Comparison of ENCODE assay signal across 16 cellular contexts in the genomic region with DNA sequence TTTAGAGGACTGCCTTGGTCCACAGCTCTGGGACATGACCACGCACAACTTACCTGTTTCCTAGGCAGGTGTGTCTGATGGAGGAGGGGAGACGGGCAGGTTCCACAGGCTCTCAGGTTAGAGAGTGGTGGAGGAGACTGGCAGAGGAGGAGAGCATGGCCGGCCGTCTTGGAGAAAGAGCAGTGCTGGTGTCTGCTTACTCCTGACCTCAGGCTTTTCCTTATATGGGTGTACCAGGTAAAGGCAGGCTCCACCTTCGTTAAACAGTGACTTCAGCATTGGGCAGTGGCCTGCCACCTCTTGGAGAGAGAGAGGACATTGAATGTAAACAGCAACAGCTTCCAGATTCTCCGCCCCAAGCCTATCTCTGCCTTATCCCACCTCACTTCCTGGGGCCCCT. TPM values are rescaled to one million over a fixed set of nuclear protein-coding genes. Genes with fewer than 3 reads are reported as not detected.
DNase-seq lines count a peak whose midpoint lies in the region; ATAC-seq and TF ChIP-seq lines count a peak whose summit lies in the region.
"Had no signal": no experiment of that assay in that cellular context is flagged by ENCODE, and none has a peak within 500 bp of the region (broad histone marks: within the 10 kb centered on the region; RNA-seq: fewer than 3 reads in every experiment).

A gene with protein sequence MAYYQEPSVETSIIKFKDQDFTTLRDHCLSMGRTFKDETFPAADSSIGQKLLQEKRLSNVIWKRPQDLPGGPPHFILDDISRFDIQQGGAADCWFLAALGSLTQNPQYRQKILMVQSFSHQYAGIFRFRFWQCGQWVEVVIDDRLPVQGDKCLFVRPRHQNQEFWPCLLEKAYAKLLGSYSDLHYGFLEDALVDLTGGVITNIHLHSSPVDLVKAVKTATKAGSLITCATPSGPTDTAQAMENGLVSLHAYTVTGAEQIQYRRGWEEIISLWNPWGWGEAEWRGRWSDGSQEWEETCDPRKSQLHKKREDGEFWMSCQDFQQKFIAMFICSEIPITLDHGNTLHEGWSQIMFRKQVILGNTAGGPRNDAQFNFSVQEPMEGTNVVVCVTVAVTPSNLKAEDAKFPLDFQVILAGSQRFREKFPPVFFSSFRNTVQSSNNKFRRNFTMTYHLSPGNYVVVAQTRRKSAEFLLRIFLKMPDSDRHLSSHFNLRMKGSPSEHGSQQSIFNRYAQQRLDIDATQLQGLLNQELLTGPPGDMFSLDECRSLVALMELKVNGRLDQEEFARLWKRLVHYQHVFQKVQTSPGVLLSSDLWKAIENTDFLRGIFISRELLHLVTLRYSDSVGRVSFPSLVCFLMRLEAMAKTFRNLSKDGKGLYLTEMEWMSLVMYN (minus strand): TSS at position 198 of the 400 bp plus-strand sequence. CDS start 20,121 bp downstream, outside the sequence.

- peak; percentile 96 for ATAC-seq in left lung
- ATAC-seq: psoas muscle, SK-N-SH treated with all-trans-retinoic acid at 6 μM for 48 hours had no signal

- no peak for TF ChIP-seq POLR2A in esophagus squamous epithelium (IDR thresholded peaks at IDR 0.05)

- intact Hi-C loops in left lung (cut with DNase I) = no loop called here
- intact Hi-C loops in dorsolateral prefrontal cortex (cut with DNase I) = no loop called here
- intact Hi-C loops in esophagus squamous epithelium (cut with DNase I) = no loop called here

- no peaks in the 10 kb centered on the region for H3K4me1 ChIP-seq in left lung
- H3K4me1 ChIP-seq in esophagus squamous epithelium = peaks cover 0 to 61% (median 2%) of the 10 kb centered on the region in 3 donors
- H3K4me1 ChIP-seq: psoas muscle, suprapubic skin had no signal

- TF ChIP-seq CTCF in left lung (IDR thresholded peaks at IDR 0.05) (no peak), dorsolateral prefrontal cortex (IDR thresholded peaks at IDR 0.05 in 54 of 56, conservative IDR thresholded peaks at IDR 0.05 in 2 of 56; ENCODE audit: low read depth in 1 of 56, partially characterized antibody in 56 of 56) (no peak), esophagus squamous epithelium (IDR thresholded peaks at IDR 0.05) (peak in 3 of 6 experiments; percentile 6 to 22 (median 9))

- H3K9me3 ChIP-seq in left lung (no peaks in the 10 kb centered on the region), esophagus squamous epithelium (no peaks in the 10 kb centered on the region)
- H3K9me3 ChIP-seq: psoas muscle, suprapubic skin had no signal

- no peak within 1 kb of the TSS for H3K27ac ChIP-seq in left lung
- H3K27ac ChIP-seq in dorsolateral prefrontal cortex = peak within 1 kb of the TSS in 2 of 59 donors; percentile 16 to 27
- no peak within 1 kb of the TSS for H3K27ac ChIP-seq in esophagus squamous epithelium
- H3K27ac ChIP-seq: psoas muscle, suprapubic skin had no signal

- in situ Hi-C loops in T47D (cut with HindIII; ENCODE audit: low pct_unique_long_range_greater_than_20kb, low sequenced_read_pairs) = no loop called here

- DNase-seq in COLO668 (lab: John Stamatoyannopoulos, UW; ENCODE audit: unreplicated experiment) (peak; percentile 22), LoVo (ENCODE audit: low spot score) (peak; percentile 18), T47D (ENCODE audit: low read depth in 1 of 2, low spot score in 1 of 2) (peak; percentile 68 to 92), left lung (peak; percentile 45 to 57), NCI-H1092 treated with DMSO at 0.1 percent for 48 hours (lab: John Stamatoyannopoulos, UW) (no peak), dorsolateral prefrontal cortex (no peak), esophagus squamous epithelium (lab: John Stamatoyannopoulos, UW) (no peak)
- no peak for DNase-seq in stimulated activated CD4-positive, alpha-beta T cell treated with anti-CD3 and anti-CD28 coated beads, Interleukin-4, amount 100 ng/mL, for 4 hours
- DNase-seq: activated CD4-positive, alpha-beta T cell treated with anti-CD3 and anti-CD28 coated beads, Interleukin-2, amount 10 ng/mL, durations not matched to agents 7 days and 5 days; activated gamma-delta T cell treated with Interleukin-2 at 50 U/mL for 16 hours; central memory CD4-positive, alpha-beta T cell; NCI-H2227 treated with DMSO at 0.1 percent for 48 hours; psoas muscle had no signal

- H3K36me3 ChIP-seq in left lung (no peaks in the 10 kb centered on the region), esophagus squamous epithelium (no peaks in the 10 kb centered on the region)
- H3K36me3 ChIP-seq: suprapubic skin had no signal

- 49 to 50% methylated on average over 6 of the region's 6 CpGs for WGBS in esophagus squamous epithelium, 2 donors

- H3K4me3 ChIP-seq in left lung = no peak within 1 kb of the TSS
- H3K4me3 ChIP-seq in dorsolateral prefrontal cortex = no peak within 1 kb of the TSS
- H3K4me3 ChIP-seq in esophagus squamous epithelium = no peak within 1 kb of the TSS
- H3K4me3 ChIP-seq: psoas muscle, suprapubic skin had no signal

- no peaks in the 10 kb centered on the region for H3K27me3 ChIP-seq in left lung
- H3K27me3 ChIP-seq in dorsolateral prefrontal cortex = no peaks in the 10 kb centered on the region
- H3K27me3 ChIP-seq in esophagus squamous epithelium = peaks cover 0 to 11% (median 0%) of the 10 kb centered on the region in 4 donors

RNA-seq across cellular contexts. Expression of the gene that starts here (rescaled TPM):
- total RNA-seq in left lung (10 to 100 TPM in 1 of 2 donors, 1 to 10 TPM in 1; 9.8 to 14.9 TPM), dorsolateral prefrontal cortex (10 to 100 TPM in 4 of 120 experiments, 1 to 10 TPM in 106, under 1 TPM in 9, not detected in 1; 0.37 to 22.8 (median 4.0) TPM), esophagus squamous epithelium (1 to 10 TPM in 2 of 4 donors, under 1 TPM in 2; 0.18 to 5.8 (median 1.8) TPM)
- total RNA-seq: activated CD4-positive, alpha-beta T cell treated with anti-CD3 and anti-CD28 coated beads, Interleukin-2, amount 10 ng/mL, durations not matched to agents 7 days and 5 days; lung microvascular endothelial cell; psoas muscle had no signal

Comparison
In these comparisons a context has a peak if more than half of its experiments do, and no peak if none do; other contexts are left out.
1. DNase-seq: peak in COLO668 (single experiment), LoVo (single experiment), T47D (2 of 2) and left lung (2 of 2); none in NCI-H1092 treated with DMSO at 0.1 percent for 48 hours (single experiment), dorsolateral prefrontal cortex (0 of 10), stimulated activated CD4-positive, alpha-beta T cell treated with anti-CD3 and anti-CD28 coated beads, Interleukin-4, amount 100 ng/mL, for 4 hours (0 of 2) and esophagus squamous epithelium (single experiment).